ENCODE assay signal across 12 cellular contexts in genomic region chr10:33901166-33901565, GRCh38.
DNase-seq lines count a peak whose midpoint lies in the region; ATAC-seq and TF ChIP-seq lines count a peak whose summit lies in the region.
"Had no signal": no experiment of that assay in that cellular context is flagged by ENCODE, and none has a peak within 500 bp of the region (broad histone marks: within the 10 kb centered on the region; RNA-seq: fewer than 3 reads in every experiment).

No MANE protein-coding gene starts in this region.

- in situ Hi-C loops in mammary epithelial cell (cut with MboI; ENCODE audit: low sequenced_read_pairs in 2 of 2) = loop anchor here in 1 of 2 donors (25.0 kb wide), 1 partner anchor 564 kb away; the partner anchor contains the start of gene NRP1

- dilution Hi-C loops in mammary epithelial cell (cut with HindIII; ENCODE audit: low sequenced_read_pairs) = no loop called here

- intact Hi-C loops in mammary epithelial cell (cut with micrococcal nuclease) (no loop called here), left ventricle myocardium superior (cut with micrococcal nuclease) (no loop called here)

- H3K4me1 ChIP-seq in mammary epithelial cell (ENCODE audit: insufficient read depth, low read length) (peaks cover 38% of the 10 kb centered on the region), subcutaneous abdominal adipose tissue (ENCODE audit: control insufficient read depth in 5 of 5, insufficient read depth in 5 of 5, low read length in 5 of 5) (peaks cover 0 to 21% (median 16%) of the 10 kb centered on the region in 5 donors), SJCRH30 (no peaks in the 10 kb centered on the region)

- TF ChIP-seq CTCF in HFF-Myc (IDR thresholded peaks at IDR 0.05; ENCODE audit: low read depth, low read length, missing control alignments) = no peak
- peak in 1 of 2 donors; percentile 16 for TF ChIP-seq CTCF in mammary epithelial cell (conservative IDR thresholded peaks at IDR 0.05 in 1 of 2, IDR thresholded peaks at IDR 0.05 in 1 of 2; ENCODE audit: extremely low read depth in 1 of 2, insufficient read depth in 1 of 2, low read depth in 1 of 2, low read length in 2 of 2)

- H4K20me1 ChIP-seq in mammary epithelial cell (ENCODE audit: insufficient read depth, low read length) = no peaks in the 10 kb centered on the region

- H3K36me3 ChIP-seq in mammary epithelial cell (ENCODE audit: insufficient read depth, low read length) (no peaks in the 10 kb centered on the region), subcutaneous abdominal adipose tissue (ENCODE audit: control insufficient read depth in 5 of 5, insufficient read depth in 5 of 5, low read length in 5 of 5) (no peaks in the 10 kb centered on the region), SJCRH30 (no peaks in the 10 kb centered on the region)

- H3K27ac ChIP-seq in mammary epithelial cell (ENCODE audit: insufficient read depth, low read depth, low read length) (peak overlapping the region; percentile 96), subcutaneous abdominal adipose tissue (ENCODE audit: low read depth, low read length) (peak overlapping the region; percentile 69), SJCRH30 (no peak overlapping the region)

- WGBS in mammary epithelial cell (ENCODE audit: low coverage, missing lambda C conversion rate) = 0% methylated on average over 2 of the region's 2 CpGs

- no peaks in the 10 kb centered on the region for H3K27me3 ChIP-seq in mammary epithelial cell (ENCODE audit: insufficient read depth, low read length)
- H3K27me3 ChIP-seq in subcutaneous abdominal adipose tissue (ENCODE audit: control insufficient read depth in 5 of 5, insufficient read depth in 4 of 5, low read length in 5 of 5) = no peaks in the 10 kb centered on the region
- no peaks in the 10 kb centered on the region for H3K27me3 ChIP-seq in SJCRH30

- H3K79me2 ChIP-seq in mammary epithelial cell (ENCODE audit: insufficient read depth, low read length) = no peaks in the 10 kb centered on the region

- ATAC-seq in left ventricle myocardium superior = peak; percentile 67
- ATAC-seq in HG03457 (IDR thresholded peaks at IDR 0.05; ENCODE audit: unreplicated experiment) = no peak
- ATAC-seq in HG03469 (IDR thresholded peaks at IDR 0.05; ENCODE audit: unreplicated experiment) = no peak
- no peak for ATAC-seq in HG02870 (IDR thresholded peaks at IDR 0.05; ENCODE audit: unreplicated experiment)

- peak overlapping the region; percentile 40 for H3K4me2 ChIP-seq in mammary epithelial cell (ENCODE audit: insufficient read depth, low read depth, low read length)

- peak overlapping the region; percentile 71 for H3K9ac ChIP-seq in mammary epithelial cell (ENCODE audit: insufficient read depth, low read length)
- no peak overlapping the region for H3K9ac ChIP-seq in subcutaneous abdominal adipose tissue (ENCODE audit: low read length in 5 of 5)

- no TSS peak for BruUV-seq in mammary epithelial cell (replicated peaks; lab: Mats Ljungman, UMichigan)

- H3K4me3 ChIP-seq in HFF-Myc (replicated peaks; ENCODE audit: low read depth, low read length) (no peak overlapping the region), mammary epithelial cell (replicated peaks in 1 of 3; ENCODE audit: insufficient read depth in 1 of 3, low read depth in 2 of 3, low read length in 3 of 3) (no peak overlapping the region), subcutaneous abdominal adipose tissue (ENCODE audit: low read depth in 1 of 5, low read length in 5 of 5) (no peak overlapping the region), SJCRH30 (no peak overlapping the region)
- H3K4me3 ChIP-seq: skin epidermis had no signal

- CTCF ChIA-PET in mammary epithelial cell (lab: Charles Lee; ENCODE audit: low non-redundant PET) = interaction anchor here (0.6 kb wide), 1 partner anchor 143 kb away, joined by 3 read pairs; no protein-coding TSS in a partner anchor

- peak; percentile 16 for DNase-seq in HFF-Myc (ENCODE audit: extremely low read depth, low read depth)
- DNase-seq in mammary epithelial cell = peak; percentile 65
- no peak for DNase-seq in left ventricle myocardium superior
- no peak for DNase-seq in SJCRH30
- DNase-seq: activated CD4-positive, CD25-positive, alpha-beta regulatory T cell treated with anti-CD3 and anti-CD28 coated beads, Interleukin-2, amount 50 U/mL, for 72 hours; midbrain; NCI-H524 treated with DMSO at 0.1 percent for 48 hours had no signal

- H2AFZ ChIP-seq in mammary epithelial cell (ENCODE audit: low read depth, low read length) = peak overlapping the region; percentile 71

- H3K9me3 ChIP-seq in mammary epithelial cell (replicated peaks; ENCODE audit: insufficient read depth, low read length) = no peaks in the 10 kb centered on the region
- H3K9me3 ChIP-seq in subcutaneous abdominal adipose tissue (ENCODE audit: control insufficient read depth in 5 of 5, low read length in 5 of 5) = no peaks in the 10 kb centered on the region
- H3K9me3 ChIP-seq in SJCRH30 (replicated peaks) = no peaks in the 10 kb centered on the region

Comparison
In these comparisons a context has a peak if more than half of its experiments do, and no peak if none do; other contexts are left out.
1. DNase-seq: peak in HFF-Myc (single experiment) and mammary epithelial cell (single experiment); none in left ventricle myocardium superior (single experiment) and SJCRH30 (0 of 2).